Comparison of ENCODE assay signal across 8 cellular contexts in genomic region chr19:14517446-14517839, GRCh38. TPM values are rescaled to one million over a fixed set of nuclear protein-coding genes. Genes with fewer than 3 reads are reported as not detected.
DNase-seq lines count a peak whose midpoint lies in the region; ATAC-seq, FAIRE-seq and TF ChIP-seq lines count a peak whose summit lies in the region.

No MANE protein-coding gene starts in this region.

- DNase-seq in GM20000 (ENCODE audit: low spot score) (no peak), PC-9 (no peak), epithelial cell of prostate (ENCODE audit: low read depth, low spot score) (no peak), osteocyte (ENCODE audit: extremely low spot score, unreplicated experiment) (no peak), GM12891 (ENCODE audit: insufficient read length, low spot score) (no peak), NCI-H1048 (lab: John Stamatoyannopoulos, UW) (no peak)

- H3K27ac Mint-ChIP-seq in osteocyte (ENCODE audit: unreplicated experiment): peak overlapping the region; percentile 75

- peaks cover 34% of the 10 kb centered on the region for H4K20me1 ChIP-seq in PC-9 (ENCODE audit: insufficient read depth)

- POLR2A ChIA-PET in PC-9 (lab: Charles Lee; ENCODE audit: unreplicated experiment): interaction anchor here (0.6 to 0.8 kb wide), 6 partner anchors 10 to 902 kb away, joined by 3 to 9 read pairs (median 4); partner anchors contain the start of gene ZNF333

- H2AFZ ChIP-seq in PC-9: no peak overlapping the region

- H3K4me3 Mint-ChIP-seq in osteocyte (ENCODE audit: unreplicated experiment): peak overlapping the region; percentile 81

- H3K27me3 Mint-ChIP-seq in osteocyte (ENCODE audit: unreplicated experiment): no peaks in the 10 kb centered on the region

- H3K36me3 Mint-ChIP-seq in osteocyte (ENCODE audit: unreplicated experiment): peaks cover 24% of the 10 kb centered on the region

- peak overlapping the region; percentile 95 for H3K4me2 ChIP-seq in PC-9

- H3K9me3 ChIP-seq in PC-9 (ENCODE audit: insufficient read depth, low read depth): no peaks in the 10 kb centered on the region

- peaks cover 48% of the 10 kb centered on the region for H3K79me2 ChIP-seq in PC-9 (ENCODE audit: low read depth)

- no peak for TF ChIP-seq POLR2A in GM12891 (IDR thresholded peaks at IDR 0.05; ENCODE audit: low read depth, low read length)

- peaks cover 71% of the 10 kb centered on the region for H3F3A ChIP-seq in PC-9 (ENCODE audit: insufficient read depth, low read depth)

- FAIRE-seq in GM12891 (lab: Jason Lieb, UNC): no peak

- intact Hi-C loops in PC-9 (cut with micrococcal nuclease; ENCODE audit: unreplicated experiment): loop anchor here (5.0 to 10.0 kb wide), 2 partner anchors 40 to 383 kb away; partner anchors contain the start of genes ASF1B and PTGER1

- H3K4me1 Mint-ChIP-seq in osteocyte (ENCODE audit: unreplicated experiment): peaks cover 35% of the 10 kb centered on the region

- ATAC-seq in GM19035 (IDR thresholded peaks at IDR 0.05; ENCODE audit: unreplicated experiment) (no peak), HG03039 (IDR thresholded peaks at IDR 0.05; ENCODE audit: unreplicated experiment) (no peak)

- H3K27ac ChIP-seq in PC-9: peak overlapping the region; percentile 94
- peak overlapping the region; percentile 98 for H3K27ac ChIP-seq in epithelial cell of prostate

- peak; percentile 1 for TF ChIP-seq CTCF in GM20000 (IDR thresholded peaks at IDR 0.05; ENCODE audit: extremely low read depth, missing control alignments)
- TF ChIP-seq CTCF in PC-9 (conservative IDR thresholded peaks at IDR 0.05): no peak
- TF ChIP-seq CTCF in osteocyte (IDR thresholded peaks at IDR 0.05): no peak

- H3K4me3 ChIP-seq in PC-9: peak overlapping the region; percentile 99

- no peaks in the 10 kb centered on the region for H3K9me2 ChIP-seq in PC-9 (ENCODE audit: insufficient read depth)

- BruUV-seq in PC-9 (replicated peaks; lab: Mats Ljungman, UMichigan): no TSS peak

- H3K36me3 ChIP-seq in PC-9 (ENCODE audit: low read depth): peaks cover 34% of the 10 kb centered on the region

- no peaks in the 10 kb centered on the region for H3K27me3 ChIP-seq in PC-9 (ENCODE audit: insufficient read depth, low read depth)

- CTCF ChIA-PET in PC-9 (lab: Charles Lee): interaction anchor here (1.7 kb wide), 1 partner anchor 45 kb away, joined by 3 read pairs; no protein-coding TSS in a partner anchor

- peaks cover 46% of the 10 kb centered on the region for H3K4me1 ChIP-seq in PC-9 (replicated peaks; ENCODE audit: insufficient read depth)

- no peaks in the 10 kb centered on the region for H3K9me3 Mint-ChIP-seq in osteocyte (ENCODE audit: unreplicated experiment)

TF ChIP-seq in GM12891, 5 proteins besides CTCF, POLR2A, EP300 and RAD21:
- no peak for TF ChIP-seq SPI1 (IDR thresholded peaks at IDR 0.05; ENCODE audit: low read depth, low read length)
- TF ChIP-seq POLR2AphosphoS5 (IDR thresholded peaks at IDR 0.05; ENCODE audit: low read depth, low read length): no peak
- no peak for TF ChIP-seq PAX5 (IDR thresholded peaks at IDR 0.05; ENCODE audit: insufficient read depth, low read length, severe bottlenecking)
- TF ChIP-seq POU2F2 (IDR thresholded peaks at IDR 0.05; ENCODE audit: low read depth, low read length): no peak
- TF ChIP-seq TAF1 (IDR thresholded peaks at IDR 0.05; ENCODE audit: low read depth, low read length): no peak

RNA-seq across cellular contexts. Expression of gene DNAJB1, which starts 0.8 kb away (rescaled TPM):
- total RNA-seq in PC-9 (2021): 159 and 199 TPM in 2 replicates
- total RNA-seq in osteocyte: 80.0 and 84.6 TPM in 2 replicates
- 26.5 TPM for polyA plus RNA-seq in GM12891 (2012; ENCODE audit: low read depth, missing spikeins)

RNA-seq across cellular contexts. Expression of gene TECR, which starts 12.0 kb away (rescaled TPM):
- total RNA-seq in PC-9 (2021): 212 and 294 TPM in 2 replicates
- 136 and 139 TPM in 2 replicates for total RNA-seq in osteocyte
- 50.2 TPM for polyA plus RNA-seq in GM12891 (2012; ENCODE audit: low read depth, missing spikeins)

RNA-seq across cellular contexts. Expression of gene GIPC1, which starts 21.5 kb away (rescaled TPM):
- total RNA-seq in PC-9 (2021): 205 and 259 TPM in 2 replicates
- 89.0 and 90.3 TPM in 2 replicates for total RNA-seq in osteocyte
- polyA plus RNA-seq in GM12891 (2012; ENCODE audit: low read depth, missing spikeins): 10.4 TPM

RNA-seq across cellular contexts. Expression of gene PTGER1, which starts 42.3 kb away (rescaled TPM):
- total RNA-seq in PC-9 (2021) (1.4 TPM in 2 replicates), osteocyte (1.0 and 1.6 TPM in 2 replicates)
- polyA plus RNA-seq in GM12891 (2012; ENCODE audit: low read depth, missing spikeins): not detected

RNA-seq across cellular contexts. Expression of gene NDUFB7, which starts 54.4 kb away (rescaled TPM):
- total RNA-seq in PC-9 (2021): 192 and 248 TPM in 2 replicates
- 149 and 158 TPM in 2 replicates for total RNA-seq in osteocyte
- polyA plus RNA-seq in GM12891 (2012; ENCODE audit: low read depth, missing spikeins): 194 TPM
